Comparison of ENCODE assay signal across 2 cellular contexts in the genomic region with DNA sequence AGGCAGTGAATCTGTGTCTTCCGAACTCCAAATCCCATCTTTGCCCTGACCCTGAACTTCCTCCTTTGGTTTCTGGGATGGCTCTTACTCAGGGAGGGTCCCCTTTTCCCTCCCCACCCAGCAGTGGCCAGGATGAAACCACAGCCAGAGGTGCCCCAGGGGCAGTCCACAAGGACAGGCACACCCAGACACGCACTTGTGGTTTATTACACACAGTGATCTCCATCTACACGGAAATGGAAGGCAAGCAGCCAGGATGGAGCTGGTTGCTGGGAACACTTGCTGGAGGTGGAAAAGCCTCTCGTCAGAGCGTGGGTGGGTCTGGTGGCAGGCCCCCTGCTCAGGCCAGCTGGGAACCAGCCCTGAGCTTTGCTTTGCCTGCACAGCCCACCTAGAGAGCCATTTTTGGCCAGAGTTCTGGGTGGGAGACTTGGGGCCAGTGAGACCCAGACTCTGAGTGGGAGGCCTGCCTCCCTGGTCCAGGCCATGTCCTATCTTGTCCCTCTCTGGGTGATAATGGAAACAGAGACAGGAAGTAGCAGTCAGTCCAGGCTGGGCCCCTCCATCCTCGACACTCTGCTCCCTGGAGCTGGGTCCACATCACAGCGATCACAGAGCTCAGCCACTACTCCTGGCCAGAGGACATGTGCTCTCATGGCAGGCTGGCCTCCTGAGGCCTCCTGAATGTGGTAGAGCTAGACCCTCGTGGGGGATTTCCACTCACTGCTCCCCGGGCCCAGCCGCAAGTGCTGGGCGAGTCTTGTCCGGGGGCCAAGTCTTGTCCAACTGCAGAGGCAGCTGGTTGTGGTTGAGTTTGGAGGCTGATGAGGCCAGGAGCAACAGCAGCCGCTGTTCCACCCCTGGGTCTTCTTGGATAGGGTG.
TF ChIP-seq lines count a peak whose summit lies in the region.

No MANE protein-coding gene starts in this region.

TF ChIP-seq in H1, 55 proteins besides CTCF, POLR2A, EP300 and RAD21:
- TF ChIP-seq, protein P1, sequence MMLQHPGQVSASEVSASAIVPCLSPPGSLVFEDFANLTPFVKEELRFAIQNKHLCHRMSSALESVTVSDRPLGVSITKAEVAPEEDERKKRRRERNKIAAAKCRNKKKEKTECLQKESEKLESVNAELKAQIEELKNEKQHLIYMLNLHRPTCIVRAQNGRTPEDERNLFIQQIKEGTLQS (IDR thresholded peaks at IDR 0.05; ENCODE audit: insufficient read depth, low read depth, low read length) = no peak
- TF ChIP-seq JUND (IDR thresholded peaks at IDR 0.05; ENCODE audit: low read length) (no peak), MAFK (IDR thresholded peaks at IDR 0.05; ENCODE audit: low read depth, low read length) (no peak), KDM4A (IDR thresholded peaks at IDR 0.05; ENCODE audit: low read depth, low read length, severe bottlenecking) (no peak), RBBP5 (IDR thresholded peaks at IDR 0.05; ENCODE audit: borderline replicate concordance, low read depth, low read length) (no peak), RXRA (IDR thresholded peaks at IDR 0.05; ENCODE audit: insufficient read depth, low read depth, low read length) (no peak)
- TF ChIP-seq, protein P2, sequence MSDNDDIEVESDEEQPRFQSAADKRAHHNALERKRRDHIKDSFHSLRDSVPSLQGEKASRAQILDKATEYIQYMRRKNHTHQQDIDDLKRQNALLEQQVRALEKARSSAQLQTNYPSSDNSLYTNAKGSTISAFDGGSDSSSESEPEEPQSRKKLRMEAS (IDR thresholded peaks at IDR 0.05) = no peak

TF ChIP-seq in WTC11, 78 proteins besides CTCF, POLR2A, EP300 and RAD21:
- TF ChIP-seq ZNF138 (CRISPR knock-in tag; conservative IDR thresholded peaks at IDR 0.05) (no peak), JUN (CRISPR knock-in tag; IDR thresholded peaks at IDR 0.05) (no peak), SP1 (CRISPR knock-in tag; conservative IDR thresholded peaks at IDR 0.05) (no peak)
- TF ChIP-seq, protein P3, sequence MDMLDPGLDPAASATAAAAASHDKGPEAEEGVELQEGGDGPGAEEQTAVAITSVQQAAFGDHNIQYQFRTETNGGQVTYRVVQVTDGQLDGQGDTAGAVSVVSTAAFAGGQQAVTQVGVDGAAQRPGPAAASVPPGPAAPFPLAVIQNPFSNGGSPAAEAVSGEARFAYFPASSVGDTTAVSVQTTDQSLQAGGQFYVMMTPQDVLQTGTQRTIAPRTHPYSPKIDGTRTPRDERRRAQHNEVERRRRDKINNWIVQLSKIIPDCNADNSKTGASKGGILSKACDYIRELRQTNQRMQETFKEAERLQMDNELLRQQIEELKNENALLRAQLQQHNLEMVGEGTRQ (CRISPR knock-in tag; IDR thresholded peaks at IDR 0.05) = no peak
- TF ChIP-seq, protein P4, sequence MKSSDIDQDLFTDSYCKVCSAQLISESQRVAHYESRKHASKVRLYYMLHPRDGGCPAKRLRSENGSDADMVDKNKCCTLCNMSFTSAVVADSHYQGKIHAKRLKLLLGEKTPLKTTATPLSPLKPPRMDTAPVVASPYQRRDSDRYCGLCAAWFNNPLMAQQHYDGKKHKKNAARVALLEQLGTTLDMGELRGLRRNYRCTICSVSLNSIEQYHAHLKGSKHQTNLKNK (CRISPR knock-in tag; IDR thresholded peaks at IDR 0.05) = no peak
- TF ChIP-seq, protein P5, sequence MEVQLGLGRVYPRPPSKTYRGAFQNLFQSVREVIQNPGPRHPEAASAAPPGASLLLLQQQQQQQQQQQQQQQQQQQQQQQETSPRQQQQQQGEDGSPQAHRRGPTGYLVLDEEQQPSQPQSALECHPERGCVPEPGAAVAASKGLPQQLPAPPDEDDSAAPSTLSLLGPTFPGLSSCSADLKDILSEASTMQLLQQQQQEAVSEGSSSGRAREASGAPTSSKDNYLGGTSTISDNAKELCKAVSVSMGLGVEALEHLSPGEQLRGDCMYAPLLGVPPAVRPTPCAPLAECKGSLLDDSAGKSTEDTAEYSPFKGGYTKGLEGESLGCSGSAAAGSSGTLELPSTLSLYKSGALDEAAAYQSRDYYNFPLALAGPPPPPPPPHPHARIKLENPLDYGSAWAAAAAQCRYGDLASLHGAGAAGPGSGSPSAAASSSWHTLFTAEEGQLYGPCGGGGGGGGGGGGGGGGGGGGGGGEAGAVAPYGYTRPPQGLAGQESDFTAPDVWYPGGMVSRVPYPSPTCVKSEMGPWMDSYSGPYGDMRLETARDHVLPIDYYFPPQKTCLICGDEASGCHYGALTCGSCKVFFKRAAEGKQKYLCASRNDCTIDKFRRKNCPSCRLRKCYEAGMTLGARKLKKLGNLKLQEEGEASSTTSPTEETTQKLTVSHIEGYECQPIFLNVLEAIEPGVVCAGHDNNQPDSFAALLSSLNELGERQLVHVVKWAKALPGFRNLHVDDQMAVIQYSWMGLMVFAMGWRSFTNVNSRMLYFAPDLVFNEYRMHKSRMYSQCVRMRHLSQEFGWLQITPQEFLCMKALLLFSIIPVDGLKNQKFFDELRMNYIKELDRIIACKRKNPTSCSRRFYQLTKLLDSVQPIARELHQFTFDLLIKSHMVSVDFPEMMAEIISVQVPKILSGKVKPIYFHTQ (CRISPR knock-in tag; IDR thresholded peaks at IDR 0.05) = no peak
- TF ChIP-seq, protein P6, sequence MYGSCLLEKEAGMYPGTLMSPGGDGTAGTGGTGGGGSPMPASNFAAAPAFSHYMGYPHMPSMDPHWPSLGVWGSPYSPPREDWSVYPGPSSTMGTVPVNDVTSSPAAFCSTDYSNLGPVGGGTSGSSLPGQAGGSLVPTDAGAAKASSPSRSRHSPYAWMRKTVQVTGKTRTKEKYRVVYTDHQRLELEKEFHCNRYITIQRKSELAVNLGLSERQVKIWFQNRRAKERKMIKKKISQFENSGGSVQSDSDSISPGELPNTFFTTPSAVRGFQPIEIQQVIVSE (CRISPR knock-in tag; IDR thresholded peaks at IDR 0.05; ENCODE audit: borderline replicate concordance) = no peak
